ENCODE assay signal across 19 cellular contexts in genomic region chr10:6310977-6311376, GRCh38.
DNase-seq lines count a peak whose midpoint lies in the region; ATAC-seq, FAIRE-seq and TF ChIP-seq lines count a peak whose summit lies in the region.
"Had no signal": no experiment of that assay in that cellular context is flagged by ENCODE, and none has a peak within 500 bp of the region (broad histone marks: within the 10 kb centered on the region; RNA-seq: fewer than 3 reads in every experiment).

No MANE protein-coding gene starts in this region.

- FAIRE-seq in A549 (lab: Jason Lieb, UNC) = peak; percentile 23
- FAIRE-seq: RCC 7860 had no signal

- TF ChIP-seq CTCF in A549 (IDR thresholded peaks at IDR 0.05) = no peak
- no peak for TF ChIP-seq CTCF in ovary (IDR thresholded peaks at IDR 0.05)

- H3K9me3 Mint-ChIP-seq in activated naive CD4-positive, alpha-beta T cell treated with anti-CD3 and anti-CD28 coated beads for 36 hours = no peaks in the 10 kb centered on the region

- H3K27me3 ChIP-seq in neuronal stem cell (ENCODE audit: control insufficient read depth in 3 of 3, insufficient read depth in 3 of 3, low read depth in 1 of 3, low read length in 3 of 3) (no peaks in the 10 kb centered on the region), ovary (no peaks in the 10 kb centered on the region)

- H2BK12ac ChIP-seq in neuronal stem cell (ENCODE audit: low read length) = no peak overlapping the region

- no peak overlapping the region for H4K91ac ChIP-seq in neuronal stem cell (ENCODE audit: low read depth, low read length, poor library complexity)

- CTCF ChIA-PET in activated naive CD4-positive, alpha-beta T cell treated with anti-CD3 and anti-CD28 coated beads for 36 hours (lab: Charles Lee) = interaction anchor here (0.6 to 1.1 kb wide), 3 partner anchors 94 to 282 kb away, joined by 3 to 4 read pairs (median 4); partner anchors contain the start of gene PFKFB3
- CTCF ChIA-PET in A549 (lab: Yijun Ruan, JAX) = interaction anchor here (0.6 to 1.3 kb wide), 2 partner anchors 18 to 91 kb away, joined by 3 to 4 read pairs; no protein-coding TSS in a partner anchor

- no peak overlapping the region for H3K14ac ChIP-seq in neuronal stem cell (ENCODE audit: low read length)

- no peak overlapping the region for H3K18ac ChIP-seq in neuronal stem cell (ENCODE audit: low read length)

- no peak overlapping the region for H2BK120ac ChIP-seq in neuronal stem cell (ENCODE audit: low read depth, low read length)

- H3K4me1 ChIP-seq in A549 = peaks cover 41% of the 10 kb centered on the region
- H3K4me1 ChIP-seq in neuronal stem cell (ENCODE audit: control insufficient read depth in 2 of 2, insufficient read depth in 1 of 2, low read depth in 1 of 2, low read length in 2 of 2) = peaks cover 0 to 13% of the 10 kb centered on the region in 2 donors
- no peaks in the 10 kb centered on the region for H3K4me1 ChIP-seq in ovary (ENCODE audit: insufficient read depth)

- H2AFZ ChIP-seq in neuronal stem cell (ENCODE audit: low read length) = no peak overlapping the region

- TF ChIP-seq POLR2A in A549 (IDR thresholded peaks at IDR 0.05; ENCODE audit: low read length) (no peak), ovary (IDR thresholded peaks at IDR 0.05) (no peak)

- H3K23ac ChIP-seq in neuronal stem cell (ENCODE audit: low read depth, low read length, poor library complexity) = no peak overlapping the region

- no peak for TF ChIP-seq RAD21 in A549 (conservative IDR thresholded peaks at IDR 0.05 in 1 of 2, IDR thresholded peaks at IDR 0.05 in 1 of 2)

- H3K36me3 Mint-ChIP-seq in activated naive CD4-positive, alpha-beta T cell treated with anti-CD3 and anti-CD28 coated beads for 36 hours (ENCODE audit: low read depth) = peaks cover 3% of the 10 kb centered on the region
- H3K36me3 Mint-ChIP-seq in T-helper 17 cell (ENCODE audit: low read depth) = peaks cover 2% of the 10 kb centered on the region

- H3K4me2 ChIP-seq in A549 (no peak overlapping the region), neuronal stem cell (ENCODE audit: insufficient read depth, low read length, poor library complexity, severe bottlenecking) (peak overlapping the region; percentile 24)

- no peak for ATAC-seq in A549
- no peak for ATAC-seq in T-helper 17 cell
- ATAC-seq: Right ventricle myocardium inferior had no signal

- H3K9me3 ChIP-seq in A549 = 0 out of 3 replicates have a peak, but pooled peaks cover 5% of the 10 kb centered on the region
- no peaks in the 10 kb centered on the region for H3K9me3 ChIP-seq in T-helper 17 cell (ENCODE audit: control insufficient read depth, low read length, poor library complexity, severe bottlenecking)
- H3K9me3 ChIP-seq in neuronal stem cell (replicated peaks in 1 of 2; ENCODE audit: control insufficient read depth in 2 of 2, insufficient read depth in 1 of 2, low read depth in 1 of 2, low read length in 2 of 2) = peaks cover 0 to 2% of the 10 kb centered on the region in 2 donors
- H3K9me3 ChIP-seq in ovary = no peaks in the 10 kb centered on the region

- TF ChIP-seq EP300 in A549 (IDR thresholded peaks at IDR 0.05) (no peak), ovary (IDR thresholded peaks at IDR 0.05) (no peak)

- H3K27ac Mint-ChIP-seq in activated naive CD4-positive, alpha-beta T cell treated with anti-CD3 and anti-CD28 coated beads for 36 hours = peak overlapping the region; percentile 8
- H3K27ac Mint-ChIP-seq in T-helper 17 cell = peak overlapping the region; percentile 37

- H3K79me1 ChIP-seq in neuronal stem cell (ENCODE audit: low read depth, low read length) = no peaks in the 10 kb centered on the region

- H3K4me1 Mint-ChIP-seq in activated naive CD4-positive, alpha-beta T cell treated with anti-CD3 and anti-CD28 coated beads for 36 hours (ENCODE audit: low read depth) = peaks cover 13% of the 10 kb centered on the region
- H3K4me1 Mint-ChIP-seq in T-helper 17 cell = peaks cover 5% of the 10 kb centered on the region
- H3K4me1 Mint-ChIP-seq: CD8-positive, alpha-beta memory T cell had no signal

- H4K8ac ChIP-seq in neuronal stem cell (ENCODE audit: low read depth, low read length) = no peak overlapping the region

- H2BK5ac ChIP-seq in neuronal stem cell (ENCODE audit: low read length) = no peak overlapping the region

- H2BK15ac ChIP-seq in neuronal stem cell (ENCODE audit: low read length) = no peak overlapping the region

- no peak overlapping the region for H3K4ac ChIP-seq in neuronal stem cell (ENCODE audit: low read length)

- peak overlapping the region in 1 of 2 experiments; percentile 86; a peak in 2 of 6 replicates for H3K27ac ChIP-seq in A549
- H3K27ac ChIP-seq in neuronal stem cell (replicated peaks; ENCODE audit: low read length) = no peak overlapping the region
- H3K27ac ChIP-seq in ovary = no peak overlapping the region

- intact Hi-C loops in activated naive CD4-positive, alpha-beta T cell treated with anti-CD3 and anti-CD28 coated beads for 36 hours (cut with micrococcal nuclease) = no loop called here
- intact Hi-C loops in ovary (cut with DNase I) = no loop called here

- no peak overlapping the region for H2AK5ac ChIP-seq in neuronal stem cell (ENCODE audit: low read depth, low read length)

- POLR2A ChIA-PET in A549 (lab: Yijun Ruan, JAX) = interaction anchor here (1.0 kb wide), 1 partner anchor 108 kb away, joined by 4 read pairs; the partner anchor contains the start of gene PFKFB3

- 94% methylated on average over 4 of the region's 4 CpGs for WGBS in A549 (ENCODE audit: missing lambda C conversion rate)
- no CpG with 5 or more reads among the region's 4 CpGs for WGBS in neuronal stem cell (ENCODE audit: extremely low coverage in 2 of 2, insufficient read length in 2 of 2, insufficient replicate concordance in 1 of 2), 2 donors
- WGBS in ovary, 3 donors = 80 to 95% (median 94%) methylated on average over 4 of the region's 4 CpGs

- H3K36me3 ChIP-seq in neuronal stem cell (replicated peaks in 1 of 2; ENCODE audit: control insufficient read depth in 2 of 2, insufficient read depth in 2 of 2, low read length in 2 of 2) = no peaks in the 10 kb centered on the region
- no peaks in the 10 kb centered on the region for H3K36me3 ChIP-seq in ovary

- no peak overlapping the region for H3K9ac ChIP-seq in neuronal stem cell (ENCODE audit: low read depth, low read length, poor library complexity)

- no peak overlapping the region for H3K4me3 Mint-ChIP-seq in activated naive CD4-positive, alpha-beta T cell treated with anti-CD3 and anti-CD28 coated beads for 36 hours
- no peak overlapping the region for H3K4me3 Mint-ChIP-seq in T-helper 17 cell
- H3K4me3 Mint-ChIP-seq: CD8-positive, alpha-beta memory T cell had no signal

- peak; percentile 65 for DNase-seq in activated naive CD4-positive, alpha-beta T cell treated with anti-CD3 and anti-CD28 coated beads for 36 hours
- DNase-seq in activated naive CD4-positive, alpha-beta T cell treated with anti-CD3 and anti-CD28 coated beads, Interleukin-2, amount 50 U/mL, for 16 hours = no peak
- DNase-seq in A549 (ENCODE audit: low read depth in 1 of 2, low spot score in 1 of 2) (no peak), T-helper 17 cell (no peak), neuronal stem cell (ENCODE audit: low spot score) (no peak), DMS 273 treated with DMSO at 0.1 percent for 48 hours (lab: John Stamatoyannopoulos, UW) (no peak), SHP77 treated with DMSO at 0.1 percent for 48 hours (lab: John Stamatoyannopoulos, UW) (no peak), ovary (no peak)
- DNase-seq: C1 segment of cervical spinal cord; CD8-positive, alpha-beta memory T cell; DMS79 treated with DMSO at 0.1 percent for 48 hours; NCI-H1105; NCI-H2081; NCI-H2171 treated with DMSO at 0.1 percent for 48 hours; NCI-H446; NCI-H748 treated with DMSO at 0.1 percent for 48 hours; NK-92 treated with Interleukin-12 subunit alpha and Interleukin-12 subunit beta, amount 100 ng/mL, for 24 hours had no signal

- H3K27me3 Mint-ChIP-seq in activated naive CD4-positive, alpha-beta T cell treated with anti-CD3 and anti-CD28 coated beads for 36 hours (ENCODE audit: low read depth) = no peaks in the 10 kb centered on the region
- H3K27me3 Mint-ChIP-seq in T-helper 17 cell = no peaks in the 10 kb centered on the region

- H3K4me3 ChIP-seq in A549 (no peak overlapping the region), neuronal stem cell (ENCODE audit: low read length in 2 of 2) (no peak overlapping the region), ovary (no peak overlapping the region)

TF ChIP-seq in A549, 52 proteins besides CTCF, POLR2A, EP300 and RAD21 (continues in another document):
- no peak for TF ChIP-seq KDM1A (IDR thresholded peaks at IDR 0.05; ENCODE audit: low read depth)
- TF ChIP-seq E2F6 (IDR thresholded peaks at IDR 0.05; ENCODE audit: borderline replicate concordance, low read depth) = no peak
- no peak for TF ChIP-seq RFX5 (IDR thresholded peaks at IDR 0.05)
- no peak for TF ChIP-seq ELK1 (IDR thresholded peaks at IDR 0.05; ENCODE audit: low read depth, low read length)
- TF ChIP-seq HDAC2 (IDR thresholded peaks at IDR 0.05) = no peak
